ENCODE assay signal across 9 cellular contexts in genomic region chrX:46572295-46572936, GRCh38. TPM values are rescaled to one million over a fixed set of nuclear protein-coding genes. Genes with fewer than 3 reads are reported as not detected.
DNase-seq lines count a peak whose midpoint lies in the region; ATAC-seq and TF ChIP-seq lines count a peak whose summit lies in the region.
"Had no signal": no experiment of that assay in that cellular context is flagged by ENCODE, and none has a peak within 500 bp of the region (broad histone marks: within the 10 kb centered on the region; RNA-seq: fewer than 3 reads in every experiment).

No MANE protein-coding gene starts in this region.

- H3K4me1 ChIP-seq in neutrophil (ENCODE audit: control insufficient read depth in 1 of 2, insufficient read depth in 1 of 2, low read depth in 1 of 2, low read length in 1 of 2) (peaks cover 25 to 35% of the 10 kb centered on the region in 2 experiments), right cardiac atrium (ENCODE audit: control insufficient read depth, insufficient read depth, low read length) (no peaks in the 10 kb centered on the region)
- H3K4me1 ChIP-seq: parathyroid adenoma had no signal

- H3K27me3 ChIP-seq in neutrophil (peaks cover 20% of the 10 kb centered on the region), right cardiac atrium (ENCODE audit: control insufficient read depth, insufficient read depth) (no peaks in the 10 kb centered on the region)

- peak; percentile 39 for ATAC-seq in HG02943 (IDR thresholded peaks at IDR 0.05; ENCODE audit: low read depth, unreplicated experiment)
- no peak for ATAC-seq in right cardiac atrium
- ATAC-seq in left lobe of liver, result no peak

- no peaks in the 10 kb centered on the region for H3K36me3 ChIP-seq in neutrophil

- H3K9me3 ChIP-seq in neutrophil (no peaks in the 10 kb centered on the region), right cardiac atrium (ENCODE audit: control insufficient read depth, low read length) (no peaks in the 10 kb centered on the region)

- intact Hi-C loops in right cardiac atrium (cut with DNase I), result loop anchor here in 1 of 4 donors (2.0 kb wide), 1 partner anchor 70 kb away; no protein-coding TSS in a partner anchor

- DNase-seq in activated CD8-positive, alpha-beta memory T cell treated with anti-CD3 and anti-CD28 coated beads for 24 hours, result peak; percentile 57
- DNase-seq in activated CD8-positive, alpha-beta memory T cell treated with anti-CD3 and anti-CD28 coated beads, Interleukin-2, amount 50 U/mL, for 48 hours, result no peak
- DNase-seq in SW480 (ENCODE audit: low spot score), result peak; percentile 16
- DNase-seq in right cardiac atrium, result no peak
- DNase-seq in ureter (ENCODE audit: low spot score), result no peak
- no peak for DNase-seq in left lobe of liver (ENCODE audit: low spot score)

- H3K27ac ChIP-seq in neutrophil (peak overlapping the region; percentile 29), right cardiac atrium (ENCODE audit: low read length) (no peak overlapping the region)
- H3K27ac ChIP-seq: parathyroid adenoma had no signal

- 84% methylated on average over 5 of the region's 5 CpGs for WGBS in right cardiac atrium

- TF ChIP-seq CTCF in neutrophil (IDR thresholded peaks at IDR 0.05), result no peak

- no peak overlapping the region for H3K4me3 ChIP-seq in neutrophil (ENCODE audit: low read depth in 1 of 2, low read length in 1 of 2)
- H3K4me3 ChIP-seq in right cardiac atrium (ENCODE audit: low read length), result no peak overlapping the region

RNA-seq across cellular contexts. Expression of gene CHST7, which starts 1.1 kb away (rescaled TPM):
- total RNA-seq in right cardiac atrium (10 to 100 TPM; 12.8 to 41.5 (median 16.2) TPM), ureter (7.8 TPM), left lobe of liver (6.6 TPM)
- polyA plus RNA-seq in right cardiac atrium, result 10.6 TPM

RNA-seq across cellular contexts. Expression of gene ZNF674, which starts 27.2 kb away (rescaled TPM):
- 1 to 10 TPM; 2.7 to 3.2 (median 3.0) TPM for total RNA-seq in right cardiac atrium
- 1.4 TPM for polyA plus RNA-seq in right cardiac atrium
- 8.5 TPM for total RNA-seq in ureter
- total RNA-seq in left lobe of liver, result 1.8 TPM

Comparison
In these comparisons a context has a peak if more than half of its experiments do, and no peak if none do; other contexts are left out.
1. DNase-seq: peak in activated CD8-positive, alpha-beta memory T cell treated with anti-CD3 and anti-CD28 coated beads for 24 hours (single experiment) and SW480 (single experiment); none in activated CD8-positive, alpha-beta memory T cell treated with anti-CD3 and anti-CD28 coated beads, Interleukin-2, amount 50 U/mL, for 48 hours (single experiment), right cardiac atrium (0 of 3), ureter (single experiment) and left lobe of liver (single experiment).